ENCODE assay signal across 8 cellular contexts in the genomic region with DNA sequence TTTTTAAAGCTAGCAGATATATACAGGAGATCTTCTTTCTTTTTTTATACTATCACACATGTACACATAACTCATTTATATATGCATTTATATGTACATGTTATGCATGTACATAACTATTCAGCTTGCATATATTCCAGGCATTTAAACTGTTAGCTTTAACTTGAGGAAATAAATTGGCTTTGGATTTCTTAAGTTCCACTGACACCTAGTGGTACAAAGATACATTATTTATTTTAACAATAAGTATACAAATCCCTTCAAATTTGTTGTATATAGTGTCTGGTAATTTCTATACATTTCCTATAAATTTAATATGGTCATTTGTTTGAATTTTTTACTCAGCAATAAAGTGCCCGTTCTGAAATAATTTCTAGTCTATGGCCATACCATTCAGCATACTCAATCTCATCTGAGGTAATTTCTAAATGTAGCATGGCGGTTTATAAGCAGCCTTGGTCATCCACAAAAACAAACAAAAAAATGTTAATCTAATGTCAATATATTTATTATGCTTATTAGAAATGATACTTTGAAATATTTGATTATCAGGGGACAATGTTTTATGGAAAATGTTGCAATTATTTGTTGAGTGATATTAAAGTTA. TPM values are rescaled to one million over a fixed set of nuclear protein-coding genes. Genes with fewer than 3 reads are reported as not detected.
DNase-seq lines count a peak whose midpoint lies in the region; TF ChIP-seq lines count a peak whose summit lies in the region.

No MANE protein-coding gene starts in this region.

- no peaks in the 10 kb centered on the region for H3K4me1 ChIP-seq in CD4-positive, alpha-beta memory T cell (ENCODE audit: insufficient read depth, low read length)
- H3K4me1 ChIP-seq in Karpas-422 (ENCODE audit: low read length): no peaks in the 10 kb centered on the region
- H3K4me1 ChIP-seq in breast epithelium: no peaks in the 10 kb centered on the region

- no peak overlapping the region for H2AFZ ChIP-seq in Karpas-422 (ENCODE audit: low read length)

- no peaks in the 10 kb centered on the region for H3K27me3 ChIP-seq in CD4-positive, alpha-beta memory T cell (ENCODE audit: insufficient read depth, low read length)
- H3K27me3 ChIP-seq in Karpas-422 (ENCODE audit: low read length) (no peaks in the 10 kb centered on the region), breast epithelium (no peaks in the 10 kb centered on the region)

- no peaks in the 10 kb centered on the region for H3K27me3 Mint-ChIP-seq in CD4-positive, alpha-beta memory T cell
- no peaks in the 10 kb centered on the region for H3K27me3 Mint-ChIP-seq in mesothelial cell of epicardium (ENCODE audit: low read depth)

- POLR2A ChIA-PET in CD4-positive, alpha-beta memory T cell (lab: Charles Lee; ENCODE audit: partially characterized antibody): interaction anchor here (1.2 kb wide), 1 partner anchor 252 kb away, joined by 3 read pairs; a partner anchor contains a TSS

- H3K79me2 ChIP-seq in Karpas-422 (ENCODE audit: low read length): 0 out of 2 replicates have a peak, but pooled peaks cover 4% of the 10 kb centered on the region

- H3K9me2 ChIP-seq in Karpas-422 (replicated peaks; ENCODE audit: insufficient read depth, low read length): no peaks in the 10 kb centered on the region

- H3K9me3 Mint-ChIP-seq in CD4-positive, alpha-beta memory T cell: no peaks in the 10 kb centered on the region
- no peaks in the 10 kb centered on the region for H3K9me3 Mint-ChIP-seq in mesothelial cell of epicardium

- peaks cover 33 to 67% of the 10 kb centered on the region in 2 donors for H3K36me3 Mint-ChIP-seq in CD4-positive, alpha-beta memory T cell
- H3K36me3 Mint-ChIP-seq in mesothelial cell of epicardium: peaks cover 10% of the 10 kb centered on the region

- H3K36me3 ChIP-seq in CD4-positive, alpha-beta memory T cell (ENCODE audit: insufficient read depth, low read length): peaks cover 64% of the 10 kb centered on the region
- H3K36me3 ChIP-seq in Karpas-422 (ENCODE audit: insufficient read depth, low read length) (peaks cover 42% of the 10 kb centered on the region; the same call in 1 of the 2 replicates), breast epithelium (no peaks in the 10 kb centered on the region)

- TF ChIP-seq POLR2A in breast epithelium (IDR thresholded peaks at IDR 0.05): no peak

- intact Hi-C loops in CD4-positive, alpha-beta memory T cell (cut with micrococcal nuclease): loop anchor here (1.0 kb wide), 1 partner anchor 120 kb away; no protein-coding TSS in a partner anchor
- intact Hi-C loops in breast epithelium (cut with DNase I; ENCODE audit: low total_unique reads): no loop called here

- H3K4me1 Mint-ChIP-seq in CD4-positive, alpha-beta memory T cell: peaks cover 0 to 3% (median 0%) of the 10 kb centered on the region in 4 donors
- no peaks in the 10 kb centered on the region for H3K4me1 Mint-ChIP-seq in mesothelial cell of epicardium

- H3K9ac ChIP-seq in Karpas-422 (ENCODE audit: low read length): no peak overlapping the region

- H3K27ac Mint-ChIP-seq in CD4-positive, alpha-beta memory T cell: peak overlapping the region in 1 of 7 donors; percentile 73
- no peak overlapping the region for H3K27ac Mint-ChIP-seq in mesothelial cell of epicardium

- no peak overlapping the region for H3K27ac ChIP-seq in CD4-positive, alpha-beta memory T cell (ENCODE audit: low read depth, low read length)
- no peak overlapping the region for H3K27ac ChIP-seq in Karpas-422 (ENCODE audit: low read length)
- H3K27ac ChIP-seq in breast epithelium: no peak overlapping the region

- TF ChIP-seq CTCF in breast epithelium (IDR thresholded peaks at IDR 0.05): peak; percentile 15 to 45 (median 33)
- TF ChIP-seq CTCF in mesothelial cell of epicardium (IDR thresholded peaks at IDR 0.05; ENCODE audit: unreplicated experiment): peak; percentile 65

- H3K4me3 Mint-ChIP-seq in CD4-positive, alpha-beta memory T cell: no peak overlapping the region
- no peak overlapping the region for H3K4me3 Mint-ChIP-seq in mesothelial cell of epicardium

- CTCF ChIA-PET in CD4-positive, alpha-beta memory T cell (lab: Charles Lee; ENCODE audit: partially characterized antibody): interaction anchor here (0.8 to 5.1 kb wide), 19 partner anchors 11 to 1358 kb away, joined by 3 to 31 read pairs (median 4); a partner anchor contains a TSS

- H3K4me2 ChIP-seq in Karpas-422 (ENCODE audit: low read depth, low read length, poor library complexity, severe bottlenecking): no peak overlapping the region

- H3K9me3 ChIP-seq in CD4-positive, alpha-beta memory T cell (ENCODE audit: control insufficient read depth in 1 of 2, low read length in 2 of 2): no peaks in the 10 kb centered on the region
- H3K9me3 ChIP-seq in Karpas-422 (ENCODE audit: low read length) (no peaks in the 10 kb centered on the region), breast epithelium (no peaks in the 10 kb centered on the region)

- H3K4me3 ChIP-seq in CD4-positive, alpha-beta memory T cell (ENCODE audit: low read length in 2 of 2): no peak overlapping the region
- H3K4me3 ChIP-seq in Karpas-422 (ENCODE audit: low read length): no peak overlapping the region
- H3K4me3 ChIP-seq in breast epithelium: no peak overlapping the region

- peak in 3 of 5 donors; percentile 13 to 28 (median 17) for DNase-seq in CD4-positive, alpha-beta memory T cell
- DNase-seq in Karpas-422: peak; percentile 67
- no peak for DNase-seq in breast epithelium (ENCODE audit: low spot score in 2 of 2)
- DNase-seq in mesothelial cell of epicardium (ENCODE audit: low spot score in 2 of 2, unreplicated experiment in 2 of 2): no peak
- no peak for DNase-seq in RPMI8226
- no peak for DNase-seq in hypothalamus (lab: John Stamatoyannopoulos, UW)
- DNase-seq in NCI-H345 (lab: John Stamatoyannopoulos, UW): no peak
- no peak for DNase-seq in midbrain (lab: John Stamatoyannopoulos, UW)

- no peaks in the 10 kb centered on the region for H4K20me1 ChIP-seq in Karpas-422 (ENCODE audit: insufficient read depth, low read depth, low read length)

RNA-seq across cellular contexts. Expression of a gene that starts 11.6 kb away (rescaled TPM):
- 10 to 100 TPM; 60.6 to 61.2 TPM for total RNA-seq in CD4-positive, alpha-beta memory T cell
- 10 to 100 TPM; 39.3 to 48.0 TPM for polyA plus RNA-seq in CD4-positive, alpha-beta memory T cell
- 20.9 and 33.9 TPM in 2 replicates for total RNA-seq in Karpas-422 (2014; rRNA removed; shearing (Covaris generic); ENCODE audit: low replicate concordance)
- total RNA-seq in breast epithelium: 10 to 100 TPM; 27.4 to 34.5 (median 32.1) TPM
- 33.4 to 37.1 TPM (median 34.3 TPM) in 3 replicates for total RNA-seq in mesothelial cell of epicardium

RNA-seq across cellular contexts. Expression of a gene that starts 11.9 kb away (rescaled TPM):
- 10 to 100 TPM; 47.0 to 48.5 TPM for total RNA-seq in CD4-positive, alpha-beta memory T cell
- polyA plus RNA-seq in CD4-positive, alpha-beta memory T cell: 10 to 100 TPM; 24.4 to 33.1 TPM
- 61.2 and 61.7 TPM in 2 replicates for total RNA-seq in Karpas-422 (2014; rRNA removed; shearing (Covaris generic); ENCODE audit: low replicate concordance)
- total RNA-seq in breast epithelium: 10 to 100 TPM; 53.7 to 65.6 (median 59.2) TPM
- total RNA-seq in mesothelial cell of epicardium: 26.7 to 34.6 TPM (median 27.8 TPM) in 3 replicates

Comparison
In these comparisons a context has a peak if more than half of its experiments do, and no peak if none do; other contexts are left out.
1. DNase-seq: peak in CD4-positive, alpha-beta memory T cell (3 of 5) and Karpas-422 (single experiment); none in breast epithelium (0 of 2), mesothelial cell of epicardium (0 of 2), RPMI8226 (single experiment), hypothalamus (0 of 51), NCI-H345 (single experiment) and midbrain (single experiment).